Comparison of ENCODE assay signal across 31 cellular contexts in the genomic region with DNA sequence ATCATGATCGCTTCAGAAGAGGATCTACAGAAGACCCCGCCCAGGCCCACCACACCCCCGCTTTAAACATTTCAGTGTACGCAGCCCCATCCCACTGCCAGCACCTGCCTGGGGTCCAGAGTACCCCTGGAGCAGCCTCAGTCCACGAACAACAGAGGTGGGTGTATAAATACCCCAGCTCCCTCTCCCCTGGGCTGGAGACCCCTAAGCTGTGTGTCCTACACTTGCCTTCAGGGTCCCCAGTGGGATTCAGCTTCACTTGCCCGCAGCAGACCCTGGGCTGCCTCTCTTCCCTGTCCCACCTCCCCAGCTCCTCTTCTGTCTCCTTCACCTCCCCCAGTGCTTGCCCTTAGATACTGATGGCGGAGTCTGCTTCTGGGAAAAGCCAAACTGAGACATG.
"Had no signal": no experiment of that assay in that cellular context is flagged by ENCODE, and none has a peak within 500 bp of the region (broad histone marks: within the 10 kb centered on the region; RNA-seq: fewer than 3 reads in every experiment).

No MANE protein-coding gene starts in this region.

- DNase-seq: activated effector memory CD4-positive, alpha-beta T cell treated with anti-CD3 and anti-CD28 coated beads, Interleukin-2, amount 50 U/mL, for 16 hours; activated effector memory CD4-positive, alpha-beta T cell treated with Interleukin-2 at 50 U/mL for 16 hours; activated gamma-delta T cell; activated gamma-delta T cell treated with Interleukin-2 at 50 U/mL for 16 hours; activated naive CD4-positive, alpha-beta T cell; activated naive CD4-positive, alpha-beta T cell treated with anti-CD3 and anti-CD28 coated beads for 36 hours; activated naive CD4-positive, alpha-beta T cell treated with anti-CD3 and anti-CD28 coated beads, Interleukin-2, amount 10 ng/mL, durations not matched to agents 7 days and 5 days; activated naive CD4-positive, alpha-beta T cell treated with anti-CD3 and anti-CD28 coated beads, Interleukin-2, amount 50 U/mL, for 16 hours; activated naive CD4-positive, alpha-beta T cell treated with Interleukin-2 at 50 U/mL for 16 hours; activated naive CD8-positive, alpha-beta T cell treated with anti-CD3 and anti-CD28 coated beads for 36 hours; activated naive CD8-positive, alpha-beta T cell treated with anti-CD3 and anti-CD28 coated beads, Interleukin-2, amount 10 ng/mL, durations not matched to agents 7 days and 5 days; activated naive CD8-positive, alpha-beta T cell treated with anti-CD3 and anti-CD28 coated beads, Interleukin-2, amount 50 U/mL, for 24 hours; activated T-cell treated with anti-CD3 and anti-CD28 coated beads, Interleukin-2, amount 50 U/mL, for 1 hour; activated T-cell treated with anti-CD3 and anti-CD28 coated beads, Interleukin-2, amount 50 U/mL, for 24 hours; activated T-cell treated with anti-CD3 and anti-CD28 coated beads, Interleukin-2, amount 50 U/mL, for 4 hours; activated T-cell treated with anti-CD3 and anti-CD28 coated beads, Interleukin-2, amount 50 U/mL, for 48 hours; activated T-cell treated with anti-CD3 and anti-CD28 coated beads, Interleukin-2, amount 50 U/mL, for 72 hours; adrenal gland; amniotic stem cell; amygdala; aorta; body of pancreas; brain microvascular endothelial cell; caudate nucleus; central memory CD4-positive, alpha-beta T cell; cerebellar nuclear complex had no signal

- H3K27me3 ChIP-seq: ascending aorta, body of pancreas, brain microvascular endothelial cell, cardiac muscle cell had no signal

- H3K27ac ChIP-seq: adrenal gland, ascending aorta, body of pancreas, brain microvascular endothelial cell, breast epithelium, cardiac muscle cell had no signal

- H3K36me3 ChIP-seq: adrenal gland, ascending aorta, brain microvascular endothelial cell, breast epithelium, cardiac muscle cell had no signal

- H3K4me1 ChIP-seq: adrenal gland, ascending aorta, body of pancreas, breast epithelium had no signal

- ATAC-seq: activated naive CD4-positive, alpha-beta T cell treated with anti-CD3 and anti-CD28 coated beads, Interleukin-2, amount 50 U/mL, for 72 hours; activated naive CD8-positive, alpha-beta T cell treated with anti-CD3 and anti-CD28 coated beads, Interleukin-2, amount 50 U/mL, for 24 hours; activated T-cell treated with anti-CD3 and anti-CD28 coated beads, Interleukin-2, amount 50 U/mL, for 4 hours; activated T-cell treated with anti-CD3 and anti-CD28 coated beads, Interleukin-2, amount 50 U/mL, for 72 hours; activated T-helper 17 cell treated with anti-CD3 and anti-CD28 coated beads, Interleukin-2, amount 50 U/mL, for 72 hours; body of pancreas had no signal

- H3K9me3 ChIP-seq: adrenal gland, ascending aorta, body of pancreas had no signal

- H3K4me3 ChIP-seq: adrenal gland, ascending aorta, body of pancreas, breast epithelium, cardiac muscle cell had no signal
